In genomic region chr9:137643921-137644320, GRCh38 we compare ENCODE assay signal across 1 cellular context.
TF ChIP-seq lines count a peak whose summit lies in the region.

No MANE protein-coding gene starts in this region.

TF ChIP-seq in H1, 55 proteins besides CTCF, POLR2A, EP300 and RAD21:
- TF ChIP-seq ASH2L (IDR thresholded peaks at IDR 0.05; ENCODE audit: low read length) (no peak), GABPA (IDR thresholded peaks at IDR 0.05; ENCODE audit: borderline replicate concordance, insufficient read depth, low read length) (no peak), EGR1 (IDR thresholded peaks at IDR 0.05; ENCODE audit: borderline replicate concordance, low read depth, low read length) (no peak), KDM4A (IDR thresholded peaks at IDR 0.05; ENCODE audit: low read depth, low read length, severe bottlenecking) (no peak), TAF7 (optimal IDR thresholded peaks at IDR 0.05; ENCODE audit: borderline replicate concordance, low read depth, low read length) (no peak), USF2 (IDR thresholded peaks at IDR 0.05; ENCODE audit: low read length) (no peak), E2F6 (IDR thresholded peaks at IDR 0.05) (no peak)
